In genomic region chr2:149027602-149028250, GRCh38 we compare ENCODE assay signal across 1 cellular context.
TF ChIP-seq lines count a peak whose summit lies in the region.

No MANE protein-coding gene starts in this region.

TF ChIP-seq in WTC11, 78 proteins besides CTCF, POLR2A, EP300 and RAD21 (continued from another document):
- TF ChIP-seq PRDM15 (CRISPR knock-in tag; IDR thresholded peaks at IDR 0.05) (no peak), MLX (CRISPR knock-in tag; IDR thresholded peaks at IDR 0.05) (no peak), ZNF219 (CRISPR knock-in tag; IDR thresholded peaks at IDR 0.05; ENCODE audit: borderline replicate concordance) (no peak), GABPB1 (CRISPR knock-in tag; IDR thresholded peaks at IDR 0.05) (no peak), ATF3 (CRISPR knock-in tag; conservative IDR thresholded peaks at IDR 0.05) (no peak), JAZF1 (CRISPR knock-in tag; IDR thresholded peaks at IDR 0.05) (no peak), STAT6 (CRISPR knock-in tag; conservative IDR thresholded peaks at IDR 0.05; ENCODE audit: low read depth) (no peak)
TF ChIP-seq in WTC11: peak in this region for 0.
